ENCODE assay signal across 8 cellular contexts in genomic region chr14:50000215-50001145, GRCh38.
DNase-seq lines count a peak whose midpoint lies in the region; ATAC-seq and FAIRE-seq lines count a peak whose summit lies in the region.

No MANE protein-coding gene starts in this region.

- CTCF ChIA-PET in activated CD8-positive, alpha-beta memory T cell treated with anti-CD3 and anti-CD28 coated beads, Interleukin-2, amount 10 ng/mL, durations not matched to agents 7 days and 5 days (lab: Charles Lee), result interaction anchor here (0.6 to 9.1 kb wide), 32 partner anchors 8 to 367 kb away, joined by 3 to 131 read pairs (median 5); partner anchors contain the start of genes ARF6, NEMF and VCPKMT

- H3K4me1 Mint-ChIP-seq in activated CD8-positive, alpha-beta memory T cell treated with anti-CD3 and anti-CD28 coated beads, Interleukin-2, amount 10 ng/mL, durations not matched to agents 7 days and 5 days, result peaks cover 76% of the 10 kb centered on the region
- peaks cover 35 to 69% (median 59%) of the 10 kb centered on the region in 4 donors for H3K4me1 Mint-ChIP-seq in naive thymus-derived CD8-positive, alpha-beta T cell
- H3K4me1 Mint-ChIP-seq in stimulated activated naive CD8-positive, alpha-beta T cell treated with anti-CD3 and anti-CD28 coated beads, Interleukin-15, amount 100 ng/mL, for 72 hours, result peaks cover 67% of the 10 kb centered on the region

- DNase-seq in GM18507 (ENCODE audit: extremely low spot score, insufficient read length, low read depth), result no peak
- peak; percentile 1 for DNase-seq in NCI-H345 treated with DMSO at 0.1 percent for 48 hours (lab: John Stamatoyannopoulos, UW; ENCODE audit: unreplicated experiment)
- DNase-seq in activated CD8-positive, alpha-beta memory T cell treated with anti-CD3 and anti-CD28 coated beads, Interleukin-2, amount 10 ng/mL, durations not matched to agents 7 days and 5 days, result peak; percentile 93
- peak; percentile 91 for DNase-seq in epidermal melanocyte (ENCODE audit: insufficient read length, low spot score)
- peak; percentile 44 to 79 (median 61) for DNase-seq in naive thymus-derived CD8-positive, alpha-beta T cell
- DNase-seq in stimulated activated naive CD8-positive, alpha-beta T cell treated with anti-CD3 and anti-CD28 coated beads, Interleukin-15, amount 100 ng/mL, for 72 hours, result peak; percentile 70 to 85
- no peak for DNase-seq in SKM-1 treated with dmso at 0.1 percent for 144 hours (lab: John Stamatoyannopoulos, UW; ENCODE audit: unreplicated experiment)
- DNase-seq in hippocampal formation (lab: John Stamatoyannopoulos, UW), result no peak

- H3K27ac Mint-ChIP-seq in activated CD8-positive, alpha-beta memory T cell treated with anti-CD3 and anti-CD28 coated beads, Interleukin-2, amount 10 ng/mL, durations not matched to agents 7 days and 5 days, result peak overlapping the region; percentile 96
- peak overlapping the region; percentile 96 to 99 (median 98) for H3K27ac Mint-ChIP-seq in naive thymus-derived CD8-positive, alpha-beta T cell
- peak overlapping the region; percentile 97 to 98 for H3K27ac Mint-ChIP-seq in stimulated activated naive CD8-positive, alpha-beta T cell treated with anti-CD3 and anti-CD28 coated beads, Interleukin-15, amount 100 ng/mL, for 72 hours

- H3K36me3 Mint-ChIP-seq in activated CD8-positive, alpha-beta memory T cell treated with anti-CD3 and anti-CD28 coated beads, Interleukin-2, amount 10 ng/mL, durations not matched to agents 7 days and 5 days, result peaks cover 15% of the 10 kb centered on the region
- H3K36me3 Mint-ChIP-seq in naive thymus-derived CD8-positive, alpha-beta T cell, result peaks cover 0 to 2% (median 0%) of the 10 kb centered on the region in 3 donors

- H3K4me3 Mint-ChIP-seq in activated CD8-positive, alpha-beta memory T cell treated with anti-CD3 and anti-CD28 coated beads, Interleukin-2, amount 10 ng/mL, durations not matched to agents 7 days and 5 days, result peak overlapping the region; percentile 74
- peak overlapping the region; percentile 76 to 91 (median 88) for H3K4me3 Mint-ChIP-seq in naive thymus-derived CD8-positive, alpha-beta T cell
- peak overlapping the region; percentile 76 to 81 for H3K4me3 Mint-ChIP-seq in stimulated activated naive CD8-positive, alpha-beta T cell treated with anti-CD3 and anti-CD28 coated beads, Interleukin-15, amount 100 ng/mL, for 72 hours

- H3K9me3 Mint-ChIP-seq in activated CD8-positive, alpha-beta memory T cell treated with anti-CD3 and anti-CD28 coated beads, Interleukin-2, amount 10 ng/mL, durations not matched to agents 7 days and 5 days (ENCODE audit: low read depth), result no peaks in the 10 kb centered on the region
- no peaks in the 10 kb centered on the region for H3K9me3 Mint-ChIP-seq in naive thymus-derived CD8-positive, alpha-beta T cell
- no peaks in the 10 kb centered on the region for H3K9me3 Mint-ChIP-seq in stimulated activated naive CD8-positive, alpha-beta T cell treated with anti-CD3 and anti-CD28 coated beads, Interleukin-15, amount 100 ng/mL, for 72 hours

- peak; percentile 84 for FAIRE-seq in GM18507 (lab: Jason Lieb, UNC)

- ATAC-seq in activated CD8-positive, alpha-beta memory T cell treated with anti-CD3 and anti-CD28 coated beads, Interleukin-2, amount 10 ng/mL, durations not matched to agents 7 days and 5 days, result peak; percentile 27
- ATAC-seq in naive thymus-derived CD8-positive, alpha-beta T cell, result peak; percentile 34
- ATAC-seq in stimulated activated naive CD8-positive, alpha-beta T cell treated with anti-CD3 and anti-CD28 coated beads, Interleukin-15, amount 100 ng/mL, for 72 hours, result peak; percentile 37

- POLR2A ChIA-PET in naive thymus-derived CD8-positive, alpha-beta T cell (lab: Charles Lee), result interaction anchor here (0.5 to 7.6 kb wide), 31 partner anchors 9 to 148 kb away, joined by 3 to 173 read pairs (median 4); partner anchors contain the start of genes ARF6 and NEMF

- no peaks in the 10 kb centered on the region for H3K27me3 Mint-ChIP-seq in activated CD8-positive, alpha-beta memory T cell treated with anti-CD3 and anti-CD28 coated beads, Interleukin-2, amount 10 ng/mL, durations not matched to agents 7 days and 5 days
- H3K27me3 Mint-ChIP-seq in naive thymus-derived CD8-positive, alpha-beta T cell, result no peaks in the 10 kb centered on the region
- H3K27me3 Mint-ChIP-seq in stimulated activated naive CD8-positive, alpha-beta T cell treated with anti-CD3 and anti-CD28 coated beads, Interleukin-15, amount 100 ng/mL, for 72 hours, result no peaks in the 10 kb centered on the region

Comparison
In these comparisons a context has a peak if more than half of its experiments do, and no peak if none do; other contexts are left out.
1. DNase-seq: peak in NCI-H345 treated with DMSO at 0.1 percent for 48 hours (single experiment), activated CD8-positive, alpha-beta memory T cell treated with anti-CD3 and anti-CD28 coated beads, Interleukin-2, amount 10 ng/mL, durations not matched to agents 7 days and 5 days (single experiment), epidermal melanocyte (single experiment), naive thymus-derived CD8-positive, alpha-beta T cell (10 of 10) and stimulated activated naive CD8-positive, alpha-beta T cell treated with anti-CD3 and anti-CD28 coated beads, Interleukin-15, amount 100 ng/mL, for 72 hours (2 of 2); none in GM18507 (single experiment), SKM-1 treated with dmso at 0.1 percent for 144 hours (single experiment) and hippocampal formation (0 of 2).
2. Peak in every context shown above with its lines, with median percentiles within 50 percentile points of each other: ATAC-seq, H3K27ac Mint-ChIP-seq and H3K4me3 Mint-ChIP-seq.